1 cellular context compared by ENCODE assay signal in the genomic region with DNA sequence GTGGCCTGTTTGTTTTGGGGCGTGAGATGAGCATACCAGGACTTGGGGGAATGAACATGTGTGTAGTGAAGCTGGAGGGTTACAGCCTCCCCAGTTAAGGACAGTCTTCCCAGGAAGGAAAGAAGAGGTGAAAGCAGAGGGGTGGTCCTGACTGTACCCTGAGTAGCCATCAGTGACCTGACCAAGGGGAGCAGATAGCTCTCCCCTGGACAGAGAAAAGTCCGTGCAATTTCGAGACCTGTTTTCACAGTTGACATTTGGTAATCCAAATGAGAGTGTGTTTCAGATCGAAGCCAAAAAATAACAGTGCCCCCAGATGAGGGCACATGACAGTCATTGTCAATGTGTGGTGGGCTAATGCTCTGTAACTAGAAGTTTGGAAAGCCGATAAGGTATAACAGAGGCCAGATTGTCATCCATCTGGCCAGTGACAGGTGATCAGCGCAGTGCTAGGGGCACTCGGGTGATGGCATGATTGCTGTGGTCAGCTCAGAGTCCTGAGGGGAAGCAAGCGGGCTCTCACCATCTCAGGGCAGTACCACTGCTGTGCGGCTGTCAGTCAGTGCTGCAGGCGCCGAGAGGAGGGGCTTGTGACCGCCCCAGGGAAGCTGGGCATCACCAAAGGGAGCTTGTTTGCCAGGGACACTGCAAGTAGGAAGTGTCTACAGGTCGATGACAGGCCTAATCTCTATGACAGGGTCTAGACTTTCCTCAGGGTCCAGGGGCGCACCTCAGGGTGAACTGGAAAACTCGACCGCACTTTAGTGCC.
TF ChIP-seq lines count a peak whose summit lies in the region.

No MANE protein-coding gene starts in this region.

TF ChIP-seq in H1, 55 proteins besides CTCF, POLR2A, EP300 and RAD21:
- TF ChIP-seq SIX5 (IDR thresholded peaks at IDR 0.05; ENCODE audit: low read depth, low read length) = no peak
- no peak for TF ChIP-seq SP1 (IDR thresholded peaks at IDR 0.05; ENCODE audit: low read depth, low read length)
- no peak for TF ChIP-seq SP4 (IDR thresholded peaks at IDR 0.05; ENCODE audit: low read length)
- peak; percentile 36; the same call in 1 of the 2 replicates for TF ChIP-seq POLR2AphosphoS5 (IDR thresholded peaks at IDR 0.05; ENCODE audit: low read depth, low read length)
- no peak for TF ChIP-seq MAFK (IDR thresholded peaks at IDR 0.05; ENCODE audit: low read depth, low read length)
- TF ChIP-seq CTBP2 (IDR thresholded peaks at IDR 0.05; ENCODE audit: borderline replicate concordance, insufficient read depth, insufficient read length, low read length) = no peak
- TF ChIP-seq KDM1A (IDR thresholded peaks at IDR 0.05; ENCODE audit: borderline replicate concordance, low read length) = no peak
